ENCODE assay signal across 14 cellular contexts in genomic region chr6:128280960-128281359, GRCh38.
"Had no signal": no experiment of that assay in that cellular context is flagged by ENCODE, and none has a peak within 500 bp of the region (broad histone marks: within the 10 kb centered on the region; RNA-seq: fewer than 3 reads in every experiment).

No MANE protein-coding gene starts in this region.

- DNase-seq: activated CD4-positive, alpha-beta T cell treated with anti-CD3 and anti-CD28 coated beads, Interleukin-2, amount 50 U/mL, for 1 hour; activated effector memory CD4-positive, alpha-beta T cell treated with anti-CD3 and anti-CD28 coated beads, Interleukin-2, amount 50 U/mL, for 16 hours; activated naive CD8-positive, alpha-beta T cell treated with anti-CD3 and anti-CD28 coated beads for 36 hours; activated T-cell treated with anti-CD3 and anti-CD28 coated beads, Interleukin-2, amount 50 U/mL, for 24 hours; brain microvascular endothelial cell; cerebellar nuclear complex; hippocampal formation; left lung; posterior cingulate gyrus; tibial artery had no signal

- H3K27ac Mint-ChIP-seq: activated naive CD8-positive, alpha-beta T cell treated with anti-CD3 and anti-CD28 coated beads for 36 hours; activated T-cell treated with anti-CD3 and anti-CD28 coated beads, Interleukin-2, amount 50 U/mL, for 24 hours; dendritic cell treated with granulocyte-macrophage colony-stimulating factor and Interleukin-4, amounts not matched to agents 40 ng/mL and 50 ng/mL, for 4 days; stimulated activated effector memory CD8-positive, alpha-beta T cell treated with anti-CD3 and anti-CD28 coated beads, Interleukin-12 subunit alpha, Interleukin-12 subunit beta, amount 100 ng/mL, for 72 hours had no signal

- ATAC-seq: left lung; stimulated activated effector memory CD8-positive, alpha-beta T cell treated with anti-CD3 and anti-CD28 coated beads, Interleukin-12 subunit alpha, Interleukin-12 subunit beta, amount 100 ng/mL, for 72 hours had no signal

- H3K36me3 Mint-ChIP-seq: activated naive CD8-positive, alpha-beta T cell treated with anti-CD3 and anti-CD28 coated beads for 36 hours; stimulated activated effector memory CD8-positive, alpha-beta T cell treated with anti-CD3 and anti-CD28 coated beads, Interleukin-12 subunit alpha, Interleukin-12 subunit beta, amount 100 ng/mL, for 72 hours had no signal

- H3K4me1 Mint-ChIP-seq: stimulated activated effector memory CD8-positive, alpha-beta T cell treated with anti-CD3 and anti-CD28 coated beads, Interleukin-12 subunit alpha, Interleukin-12 subunit beta, amount 100 ng/mL, for 72 hours had no signal

- H3K4me3 Mint-ChIP-seq: activated naive CD8-positive, alpha-beta T cell treated with anti-CD3 and anti-CD28 coated beads for 36 hours; activated T-cell treated with anti-CD3 and anti-CD28 coated beads, Interleukin-2, amount 50 U/mL, for 24 hours; dendritic cell treated with granulocyte-macrophage colony-stimulating factor and Interleukin-4, amounts not matched to agents 40 ng/mL and 50 ng/mL, for 4 days; stimulated activated effector memory CD8-positive, alpha-beta T cell treated with anti-CD3 and anti-CD28 coated beads, Interleukin-12 subunit alpha, Interleukin-12 subunit beta, amount 100 ng/mL, for 72 hours had no signal

- H3K36me3 ChIP-seq: brain microvascular endothelial cell, left lung, right atrium auricular region, tibial artery had no signal

- H3K27me3 ChIP-seq: brain microvascular endothelial cell, left lung, right atrium auricular region, tibial artery had no signal

- H3K27me3 Mint-ChIP-seq: activated naive CD8-positive, alpha-beta T cell treated with anti-CD3 and anti-CD28 coated beads for 36 hours; activated T-cell treated with anti-CD3 and anti-CD28 coated beads, Interleukin-2, amount 50 U/mL, for 24 hours; dendritic cell treated with granulocyte-macrophage colony-stimulating factor and Interleukin-4, amounts not matched to agents 40 ng/mL and 50 ng/mL, for 4 days had no signal

- H3K9me3 Mint-ChIP-seq: activated naive CD8-positive, alpha-beta T cell treated with anti-CD3 and anti-CD28 coated beads for 36 hours; activated T-cell treated with anti-CD3 and anti-CD28 coated beads, Interleukin-2, amount 50 U/mL, for 24 hours; dendritic cell treated with granulocyte-macrophage colony-stimulating factor and Interleukin-4, amounts not matched to agents 40 ng/mL and 50 ng/mL, for 4 days; stimulated activated effector memory CD8-positive, alpha-beta T cell treated with anti-CD3 and anti-CD28 coated beads, Interleukin-12 subunit alpha, Interleukin-12 subunit beta, amount 100 ng/mL, for 72 hours had no signal

- H3K4me1 ChIP-seq: left lung had no signal

- H3K4me3 ChIP-seq: left lung, right atrium auricular region, smooth muscle cell, tibial artery had no signal

- H3K9me3 ChIP-seq: left lung, right atrium auricular region, tibial artery had no signal
